8 cellular contexts compared by ENCODE assay signal in genomic region chr3:159828542-159828943, GRCh38. TPM values are rescaled to one million over a fixed set of nuclear protein-coding genes. Genes with fewer than 3 reads are reported as not detected.
A peak's percentile ranks its signal among the peaks of the same experiment; 100 is the strongest.
DNase-seq lines count a peak whose midpoint lies in the region; ATAC-seq lines count a peak whose summit lies in the region.

No MANE protein-coding gene starts in this region.

- DNase-seq in AG20443 (ENCODE audit: low spot score), result peak; percentile 63
- DNase-seq in MV-4-11 (lab: John Stamatoyannopoulos, UW), result peak; percentile 55
- peak; percentile 70 for DNase-seq in SHP77 treated with DMSO at 0.1 percent for 48 hours (lab: John Stamatoyannopoulos, UW)
- DNase-seq in fibroblast of the conjunctiva (ENCODE audit: low read depth), result peak; percentile 76
- DNase-seq in sciatic nerve (ENCODE audit: low spot score), result no peak

- intact Hi-C loops in sciatic nerve (cut with DNase I), result no loop called here

- peak; percentile 46 for ATAC-seq in GM18909 (IDR thresholded peaks at IDR 0.05; ENCODE audit: poor library complexity, unreplicated experiment)
- peak; percentile 85 for ATAC-seq in sciatic nerve
- no peak for ATAC-seq in HG03025 (IDR thresholded peaks at IDR 0.05; ENCODE audit: low FRiP score, unreplicated experiment)
- ATAC-seq in HG02938 (IDR thresholded peaks at IDR 0.05; ENCODE audit: unreplicated experiment), result no peak

RNA-seq across cellular contexts. Expression of gene SCHIP1, which starts 11.1 kb away (rescaled TPM):
- total RNA-seq in sciatic nerve, result 29.7 TPM

Comparison
In these comparisons a context has a peak if more than half of its experiments do, and no peak if none do; other contexts are left out.
1. ATAC-seq: peak in GM18909 (single experiment) and sciatic nerve (single experiment); none in HG03025 (single experiment) and HG02938 (single experiment).